8 cellular contexts compared by ENCODE assay signal in genomic region chr2:104852161-104852689, GRCh38. TPM values are rescaled to one million over a fixed set of nuclear protein-coding genes. Genes with fewer than 3 reads are reported as not detected.
DNase-seq lines count a peak whose midpoint lies in the region; ATAC-seq and TF ChIP-seq lines count a peak whose summit lies in the region.

No MANE protein-coding gene starts in this region.

- H3K36me3 ChIP-seq in iPS-20b (ENCODE audit: insufficient read depth, low read depth, low read length): no peaks in the 10 kb centered on the region
- no peaks in the 10 kb centered on the region for H3K36me3 ChIP-seq in subcutaneous abdominal adipose tissue (ENCODE audit: control insufficient read depth in 5 of 5, insufficient read depth in 5 of 5, low read length in 5 of 5)

- H3K27ac ChIP-seq in iPS-20b (ENCODE audit: low read length) (no peak overlapping the region), subcutaneous abdominal adipose tissue (ENCODE audit: low read depth, low read length) (no peak overlapping the region)

- no peak for ATAC-seq in WTC11

- POLR2A ChIA-PET in WTC11 (lab: Charles Lee): no interaction called here

- intact Hi-C loops in activated CD4-positive, alpha-beta T cell treated with anti-CD3 and anti-CD28 coated beads, Interleukin-2, amount 10 ng/mL, durations not matched to agents 24 days and 14 days (cut with micrococcal nuclease): loop anchor here (2.0 kb wide), 1 partner anchor 21 kb away; no protein-coding TSS in a partner anchor

- peaks cover 38% of the 10 kb centered on the region for H3K4me1 ChIP-seq in iPS-20b (ENCODE audit: insufficient read depth, low read length)
- H3K4me1 ChIP-seq in subcutaneous abdominal adipose tissue (ENCODE audit: control insufficient read depth in 5 of 5, insufficient read depth in 5 of 5, low read length in 5 of 5): peaks cover 0 to 38% (median 35%) of the 10 kb centered on the region in 5 donors

- H3K9me3 ChIP-seq in iPS-20b (ENCODE audit: insufficient read depth, low read depth, low read length) (no peaks in the 10 kb centered on the region), subcutaneous abdominal adipose tissue (ENCODE audit: control insufficient read depth in 5 of 5, low read length in 5 of 5) (no peaks in the 10 kb centered on the region)

- H3K9me3 Mint-ChIP-seq in activated CD4-positive, alpha-beta T cell treated with anti-CD3 and anti-CD28 coated beads, Interleukin-2, amount 10 ng/mL, durations not matched to agents 24 days and 14 days: peaks cover 14% of the 10 kb centered on the region
- H3K9me3 Mint-ChIP-seq in WTC11: no peaks in the 10 kb centered on the region

- H3K27me3 ChIP-seq in iPS-20b (ENCODE audit: insufficient read depth, low read length) (peaks cover 87% of the 10 kb centered on the region), subcutaneous abdominal adipose tissue (ENCODE audit: control insufficient read depth in 5 of 5, insufficient read depth in 4 of 5, low read length in 5 of 5) (peaks cover 24 to 70% (median 55%) of the 10 kb centered on the region in 5 donors)

- peak; percentile 66 for DNase-seq in activated CD4-positive, alpha-beta T cell treated with anti-CD3 and anti-CD28 coated beads, Interleukin-2, amount 10 ng/mL, durations not matched to agents 24 days and 14 days
- no peak for DNase-seq in activated CD4-positive, alpha-beta T cell treated with anti-CD3 and anti-CD28 coated beads, Interleukin-2, amount 50 U/mL, for 4 hours
- DNase-seq in WTC11 (ENCODE audit: low spot score) (peak; percentile 48), HK-2 (ENCODE audit: unreplicated experiment) (no peak), GM19238 (ENCODE audit: insufficient read length, low spot score) (no peak)
- no peak for DNase-seq in stimulated activated CD4-positive, alpha-beta T cell treated with anti-CD3 and anti-CD28 coated beads, Interleukin-1b, Interleukin-23, amount 100 ng/mL, for 48 hours

- H3K4me3 Mint-ChIP-seq in activated CD4-positive, alpha-beta T cell treated with anti-CD3 and anti-CD28 coated beads, Interleukin-2, amount 10 ng/mL, durations not matched to agents 24 days and 14 days: peak overlapping the region; percentile 81
- peak overlapping the region; percentile 86 for H3K4me3 Mint-ChIP-seq in WTC11

- peaks cover 76% of the 10 kb centered on the region for H3K27me3 Mint-ChIP-seq in activated CD4-positive, alpha-beta T cell treated with anti-CD3 and anti-CD28 coated beads, Interleukin-2, amount 10 ng/mL, durations not matched to agents 24 days and 14 days
- peaks cover 85% of the 10 kb centered on the region for H3K27me3 Mint-ChIP-seq in WTC11 (ENCODE audit: low read depth)

- H3K9ac ChIP-seq in iPS-20b (ENCODE audit: low read depth, low read length) (peak overlapping the region; percentile 10; the same call in 1 of the 2 replicates), subcutaneous abdominal adipose tissue (ENCODE audit: low read length in 5 of 5) (no peak overlapping the region)

- peaks cover 26% of the 10 kb centered on the region for H3K4me1 Mint-ChIP-seq in activated CD4-positive, alpha-beta T cell treated with anti-CD3 and anti-CD28 coated beads, Interleukin-2, amount 10 ng/mL, durations not matched to agents 24 days and 14 days
- H3K4me1 Mint-ChIP-seq in WTC11: peaks cover 68% of the 10 kb centered on the region

- CTCF ChIA-PET in WTC11 (lab: Charles Lee): interaction anchor here (2.7 kb wide), 1 partner anchor 15 kb away, joined by 20 read pairs; no protein-coding TSS in a partner anchor

- H3K4me3 ChIP-seq in iPS-20b (ENCODE audit: low read length) (peak overlapping the region; percentile 54; the same call in 1 of the 2 replicates), subcutaneous abdominal adipose tissue (ENCODE audit: low read depth in 1 of 5, low read length in 5 of 5) (peak overlapping the region; percentile 55 to 62 (median 60))

- H3K27ac Mint-ChIP-seq in activated CD4-positive, alpha-beta T cell treated with anti-CD3 and anti-CD28 coated beads, Interleukin-2, amount 10 ng/mL, durations not matched to agents 24 days and 14 days: peak overlapping the region; percentile 83
- H3K27ac Mint-ChIP-seq in WTC11: no peak overlapping the region

- peaks cover 19% of the 10 kb centered on the region for H3K36me3 Mint-ChIP-seq in activated CD4-positive, alpha-beta T cell treated with anti-CD3 and anti-CD28 coated beads, Interleukin-2, amount 10 ng/mL, durations not matched to agents 24 days and 14 days (ENCODE audit: low read depth)
- H3K36me3 Mint-ChIP-seq in WTC11: no peaks in the 10 kb centered on the region

- TF ChIP-seq CTCF in WTC11 (IDR thresholded peaks at IDR 0.05): no peak

TF ChIP-seq in WTC11, 78 proteins besides CTCF, POLR2A, EP300 and RAD21:
- TF ChIP-seq STAT6 (CRISPR knock-in tag; conservative IDR thresholded peaks at IDR 0.05; ENCODE audit: low read depth) (no peak), HMGXB4 (CRISPR knock-in tag; IDR thresholded peaks at IDR 0.05) (no peak), ELF4 (CRISPR knock-in tag; IDR thresholded peaks at IDR 0.05; ENCODE audit: low read depth) (no peak), KAT7 (CRISPR knock-in tag; IDR thresholded peaks at IDR 0.05; ENCODE audit: borderline replicate concordance) (no peak), NFE2L1 (CRISPR knock-in tag; IDR thresholded peaks at IDR 0.05) (no peak), CREM (CRISPR knock-in tag; IDR thresholded peaks at IDR 0.05) (no peak), AFF4 (CRISPR knock-in tag; IDR thresholded peaks at IDR 0.05; ENCODE audit: borderline replicate concordance) (no peak)
TF ChIP-seq in WTC11: peak in this region for 0.

RNA-seq across cellular contexts. Expression of gene POU3F3, which starts 1.7 kb away (rescaled TPM):
- total RNA-seq in activated CD4-positive, alpha-beta T cell treated with anti-CD3 and anti-CD28 coated beads, Interleukin-2, amount 10 ng/mL, durations not matched to agents 24 days and 14 days: not detected in 2 replicates
- 0.05 TPM in 1 of 3 replicates, not detected in the others for total RNA-seq in WTC11 (2021)

Comparison
In these comparisons a context has a peak if more than half of its experiments do, and no peak if none do; other contexts are left out.
1. DNase-seq: peak in activated CD4-positive, alpha-beta T cell treated with anti-CD3 and anti-CD28 coated beads, Interleukin-2, amount 10 ng/mL, durations not matched to agents 24 days and 14 days (single experiment) and WTC11 (single experiment); none in activated CD4-positive, alpha-beta T cell treated with anti-CD3 and anti-CD28 coated beads, Interleukin-2, amount 50 U/mL, for 4 hours (0 of 2), stimulated activated CD4-positive, alpha-beta T cell treated with anti-CD3 and anti-CD28 coated beads, Interleukin-1b, Interleukin-23, amount 100 ng/mL, for 48 hours (single experiment), HK-2 (single experiment) and GM19238 (single experiment).